In the genomic region with DNA sequence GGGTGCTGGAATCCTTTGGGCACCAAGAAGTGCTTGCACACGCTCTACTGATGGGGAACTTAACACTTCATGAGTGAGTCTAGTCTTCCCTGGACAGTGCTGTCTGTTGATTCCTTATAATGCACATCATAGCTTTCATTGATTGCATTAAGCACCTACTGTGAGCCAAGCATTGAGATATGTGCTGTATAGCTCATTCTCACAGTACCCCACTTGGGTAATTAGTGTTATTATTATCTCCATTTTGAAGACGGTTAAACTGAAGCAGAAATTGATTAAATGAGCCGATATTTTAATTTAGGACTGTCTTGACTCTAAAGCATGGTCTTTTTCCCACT, we compare ENCODE assay signal across 8 cellular contexts. TPM values are rescaled to one million over a fixed set of nuclear protein-coding genes. Genes with fewer than 3 reads are reported as not detected.
DNase-seq lines count a peak whose midpoint lies in the region; TF ChIP-seq lines count a peak whose summit lies in the region.

No MANE protein-coding gene starts in this region.

- peak overlapping the region in 1 of 2 donors; percentile 82 for H3K4me3 ChIP-seq in CD4-positive, alpha-beta memory T cell (ENCODE audit: low read length in 2 of 2)
- peak overlapping the region; percentile 85 for H3K4me3 ChIP-seq in OCI-LY3 (ENCODE audit: low read length)
- H3K4me3 ChIP-seq in endodermal cell (ENCODE audit: low read length): peak overlapping the region; percentile 6
- peak overlapping the region; percentile 98 for H3K4me3 ChIP-seq in osteoblast (ENCODE audit: insufficient read depth, low read length)

- no peak for DNase-seq in CD4-positive, alpha-beta memory T cell
- no peak for DNase-seq in endodermal cell
- DNase-seq in osteoblast (ENCODE audit: insufficient read length, low spot score, missing footprints): no peak
- DNase-seq in NCI-H446 treated with DMSO at 0.1 percent for 48 hours (lab: John Stamatoyannopoulos, UW): no peak
- no peak for DNase-seq in stimulated activated CD4-positive, alpha-beta T cell treated with anti-CD3 and anti-CD28 coated beads, Interleukin-4, amount 100 ng/mL, for 1 hour
- no peak for DNase-seq in DMS79 (lab: John Stamatoyannopoulos, UW)
- no peak for DNase-seq in GM20000 (ENCODE audit: low spot score)

- H3K9ac ChIP-seq in OCI-LY3 (ENCODE audit: low read length): peak overlapping the region; percentile 47; the same call in 1 of the 2 replicates
- peak overlapping the region; percentile 42 for H3K9ac ChIP-seq in endodermal cell (ENCODE audit: extremely low read depth, low read length, poor library complexity, severe bottlenecking)

- H4K20me1 ChIP-seq in OCI-LY3 (ENCODE audit: insufficient read depth, low read length) (no peaks in the 10 kb centered on the region), osteoblast (ENCODE audit: insufficient read depth, low read length) (peaks cover 2% of the 10 kb centered on the region)

- H3K4me3 Mint-ChIP-seq in CD4-positive, alpha-beta memory T cell: peak overlapping the region; percentile 87 to 94 (median 92)
- peak overlapping the region; percentile 90 for H3K4me3 Mint-ChIP-seq in endodermal cell

- POLR2A ChIA-PET in CD4-positive, alpha-beta memory T cell (lab: Charles Lee; ENCODE audit: partially characterized antibody): interaction anchor here (0.6 to 2.6 kb wide), 8 partner anchors 9 to 678 kb away, joined by 3 to 31 read pairs (median 8); a partner anchor contains a TSS

- intact Hi-C loops in CD4-positive, alpha-beta memory T cell (cut with micrococcal nuclease): loop anchor here (10.0 kb wide), 1 partner anchor 429 kb away; a partner anchor contains a TSS

- 67 to 84% methylated on average over 3 of the region's 3 CpGs for WGBS in endodermal cell (ENCODE audit: insufficient coverage in 1 of 2, insufficient read length in 1 of 2), 2 experiments

- peak overlapping the region; percentile 89 for H2AFZ ChIP-seq in OCI-LY3 (ENCODE audit: low read depth, low read length)
- H2AFZ ChIP-seq in osteoblast (ENCODE audit: low read length): peak overlapping the region; percentile 74

- no peaks in the 10 kb centered on the region for H3K9me3 Mint-ChIP-seq in CD4-positive, alpha-beta memory T cell
- H3K9me3 Mint-ChIP-seq in endodermal cell: peaks cover 1% of the 10 kb centered on the region

- H3K27ac Mint-ChIP-seq in CD4-positive, alpha-beta memory T cell: peak overlapping the region; percentile 66 to 95 (median 88)
- peak overlapping the region; percentile 98 for H3K27ac Mint-ChIP-seq in endodermal cell

- H3K9me3 ChIP-seq in CD4-positive, alpha-beta memory T cell (ENCODE audit: control insufficient read depth in 1 of 2, low read length in 2 of 2): no peaks in the 10 kb centered on the region
- H3K9me3 ChIP-seq in OCI-LY3 (ENCODE audit: insufficient read depth, low read length) (no peaks in the 10 kb centered on the region), endodermal cell (ENCODE audit: control insufficient read depth, low read length) (peaks cover 5% of the 10 kb centered on the region), osteoblast (ENCODE audit: low read depth, low read length) (no peaks in the 10 kb centered on the region)

- H3K27me3 ChIP-seq in CD4-positive, alpha-beta memory T cell (ENCODE audit: insufficient read depth, low read length): no peaks in the 10 kb centered on the region
- H3K27me3 ChIP-seq in OCI-LY3 (ENCODE audit: low read depth, low read length) (no peaks in the 10 kb centered on the region), endodermal cell (ENCODE audit: control insufficient read depth, insufficient read depth, low read length, poor library complexity, severe bottlenecking) (no peaks in the 10 kb centered on the region), osteoblast (ENCODE audit: insufficient read depth, low read length) (no peaks in the 10 kb centered on the region)

- peak overlapping the region; percentile 46 for H3K27ac ChIP-seq in CD4-positive, alpha-beta memory T cell (ENCODE audit: low read depth, low read length)
- H3K27ac ChIP-seq in OCI-LY3 (ENCODE audit: low read length) (peak overlapping the region; percentile 10; the same call in 1 of the 2 replicates), endodermal cell (ENCODE audit: low read depth, low read length) (no peak overlapping the region), osteoblast (ENCODE audit: low read depth, low read length) (peak overlapping the region; percentile 64)

- peaks cover 16 to 36% (median 24%) of the 10 kb centered on the region in 4 donors for H3K4me1 Mint-ChIP-seq in CD4-positive, alpha-beta memory T cell
- peaks cover 37% of the 10 kb centered on the region for H3K4me1 Mint-ChIP-seq in endodermal cell

- TF ChIP-seq CTCF in OCI-LY3 (IDR thresholded peaks at IDR 0.05; ENCODE audit: low read depth, low read length) (no peak), endodermal cell (conservative IDR thresholded peaks at IDR 0.05) (no peak), osteoblast (IDR thresholded peaks at IDR 0.05; ENCODE audit: extremely low read depth, low read depth, low read length) (no peak), GM20000 (IDR thresholded peaks at IDR 0.05; ENCODE audit: extremely low read depth, missing control alignments) (no peak)

- CTCF ChIA-PET in CD4-positive, alpha-beta memory T cell (lab: Charles Lee; ENCODE audit: partially characterized antibody): interaction anchor here (1.6 to 2.7 kb wide), 4 partner anchors 19 to 128 kb away, joined by 3 to 18 read pairs (median 11); a partner anchor contains a TSS

- H3K4me2 ChIP-seq in OCI-LY3 (ENCODE audit: low read length) (peak overlapping the region; percentile 80), osteoblast (ENCODE audit: insufficient read depth, low read length) (peak overlapping the region; percentile 81)

- H3K27me3 Mint-ChIP-seq in CD4-positive, alpha-beta memory T cell: no peaks in the 10 kb centered on the region
- no peaks in the 10 kb centered on the region for H3K27me3 Mint-ChIP-seq in endodermal cell (ENCODE audit: insufficient read depth)

- peaks cover 19 to 31% of the 10 kb centered on the region in 2 donors for H3K36me3 Mint-ChIP-seq in CD4-positive, alpha-beta memory T cell
- H3K36me3 Mint-ChIP-seq in endodermal cell (ENCODE audit: low read depth): peaks cover 31% of the 10 kb centered on the region

- H3K79me2 ChIP-seq in OCI-LY3 (ENCODE audit: low read length) (peaks cover 17% of the 10 kb centered on the region), osteoblast (ENCODE audit: insufficient read depth, low read length) (peaks cover 25% of the 10 kb centered on the region)

- peaks cover 24% of the 10 kb centered on the region for H3K36me3 ChIP-seq in CD4-positive, alpha-beta memory T cell (ENCODE audit: insufficient read depth, low read length)
- peaks cover 30% of the 10 kb centered on the region for H3K36me3 ChIP-seq in OCI-LY3 (replicated peaks; ENCODE audit: low read depth, low read length)
- H3K36me3 ChIP-seq in endodermal cell (ENCODE audit: control insufficient read depth, insufficient read depth, low read length): peaks cover 32% of the 10 kb centered on the region
- peaks cover 28% of the 10 kb centered on the region for H3K36me3 ChIP-seq in osteoblast (ENCODE audit: insufficient read depth, low read length)

- H3K4me1 ChIP-seq in CD4-positive, alpha-beta memory T cell (ENCODE audit: insufficient read depth, low read length): peaks cover 25% of the 10 kb centered on the region
- H3K4me1 ChIP-seq in OCI-LY3 (ENCODE audit: low read length): peaks cover 12% of the 10 kb centered on the region
- H3K4me1 ChIP-seq in endodermal cell (ENCODE audit: control insufficient read depth, insufficient read depth, low read length): peaks cover 14% of the 10 kb centered on the region
- H3K4me1 ChIP-seq in osteoblast (ENCODE audit: insufficient read depth, low read length): peaks cover 30% of the 10 kb centered on the region

RNA-seq across cellular contexts. Expression of a gene that starts 0.5 kb away (rescaled TPM):
- 10 to 100 TPM; 55.0 to 58.6 TPM for total RNA-seq in CD4-positive, alpha-beta memory T cell
- 100 to 1,000 TPM; 103 to 148 TPM for polyA plus RNA-seq in CD4-positive, alpha-beta memory T cell
- total RNA-seq in endodermal cell: 100 to 1,000 TPM; 127 to 159 TPM
- 108 TPM for polyA plus RNA-seq in endodermal cell (2013, experiment 1 of 2)
- polyA plus RNA-seq in endodermal cell (2013, experiment 2 of 2): 102 TPM
- total RNA-seq in osteoblast: 68.4 and 78.2 TPM in 2 replicates

RNA-seq across cellular contexts. Expression of a gene that starts 57.8 kb away (rescaled TPM):
- total RNA-seq in CD4-positive, alpha-beta memory T cell: 10 to 100 TPM in 1 of 2 experiments, 1 to 10 TPM in 1; 8.9 to 11.6 TPM
- polyA plus RNA-seq in CD4-positive, alpha-beta memory T cell: 10 to 100 TPM in 1 of 2 donors, 1 to 10 TPM in 1; 6.8 to 15.3 TPM
- total RNA-seq in endodermal cell (10 to 100 TPM; 17.9 to 20.4 TPM), osteoblast (8.0 and 10.6 TPM in 2 replicates)
- 32.2 TPM for polyA plus RNA-seq in endodermal cell (2013, experiment 1 of 2)
- polyA plus RNA-seq in endodermal cell (2013, experiment 2 of 2): 30.6 TPM
